Comparison of ENCODE assay signal across 11 cellular contexts in the genomic region with DNA sequence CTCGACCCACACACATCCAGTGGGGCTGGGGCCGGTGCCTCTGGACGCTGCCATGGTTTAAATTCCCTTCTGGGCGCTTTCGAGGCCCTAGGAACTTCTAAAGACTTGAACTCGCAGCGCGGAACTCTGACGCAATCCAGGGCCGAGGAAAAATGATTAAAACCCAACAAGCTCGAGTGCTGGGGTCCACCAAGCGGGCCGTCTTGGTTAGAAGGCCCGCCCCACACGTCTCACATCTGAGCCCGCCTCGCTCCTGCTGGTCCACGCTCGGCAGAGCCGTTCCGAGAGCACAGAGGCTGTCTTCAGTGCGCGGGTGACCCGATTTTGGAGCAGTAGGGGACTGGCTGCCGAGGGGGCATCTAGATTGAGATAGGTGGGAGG. TPM values are rescaled to one million over a fixed set of nuclear protein-coding genes. Genes with fewer than 3 reads are reported as not detected.
A peak's percentile ranks its signal among the peaks of the same experiment; 100 is the strongest.
DNase-seq lines count a peak whose midpoint lies in the region; ATAC-seq and TF ChIP-seq lines count a peak whose summit lies in the region.
"Had no signal": no experiment of that assay in that cellular context is flagged by ENCODE, and none has a peak within 500 bp of the region (broad histone marks: within the 10 kb centered on the region; RNA-seq: fewer than 3 reads in every experiment).

No MANE protein-coding gene starts in this region.

- peaks cover 59% of the 10 kb centered on the region for H3K27me3 ChIP-seq in GM23338 (ENCODE audit: insufficient read depth)

- ATAC-seq in GM23338 = peak; percentile 27
- ATAC-seq: naive thymus-derived CD8-positive, alpha-beta T cell had no signal

- TF ChIP-seq CTCF in GM23338 (conservative IDR thresholded peaks at IDR 0.05; ENCODE audit: low read depth in 2 of 2) (no peak), retinal pigment epithelial cell (conservative IDR thresholded peaks at IDR 0.05; ENCODE audit: low read depth, low read length) (no peak)

- no peaks in the 10 kb centered on the region for H3K36me3 Mint-ChIP-seq in GM23338 (ENCODE audit: low read depth)
- H3K36me3 Mint-ChIP-seq in activated naive CD8-positive, alpha-beta T cell = no peaks in the 10 kb centered on the region
- H3K36me3 Mint-ChIP-seq: naive thymus-derived CD8-positive, alpha-beta T cell had no signal

- H3K27ac ChIP-seq in GM23338 (ENCODE audit: low read depth) = no peak overlapping the region

- peaks cover 13% of the 10 kb centered on the region; the same call in 2 of the 3 replicates for H3K4me1 Mint-ChIP-seq in GM23338
- H3K4me1 Mint-ChIP-seq in activated naive CD8-positive, alpha-beta T cell (ENCODE audit: low read depth) = peaks cover 8% of the 10 kb centered on the region

- H3K4me3 Mint-ChIP-seq in GM23338 = peak overlapping the region; percentile 73
- H3K4me3 Mint-ChIP-seq in activated naive CD8-positive, alpha-beta T cell = peak overlapping the region; percentile 30

- DNase-seq in GM23338 (ENCODE audit: low spot score) (peak; percentile 46), retinal pigment epithelial cell (ENCODE audit: low read depth) (no peak), 8988T (no peak), NCI-H526 treated with DMSO at 0.1 percent for 48 hours (lab: John Stamatoyannopoulos, UW) (no peak), HEK293T (ENCODE audit: extremely low spot score) (no peak), NCI-H1105 treated with DMSO at 0.1 percent for 48 hours (lab: John Stamatoyannopoulos, UW) (no peak)
- DNase-seq: DMS153; naive thymus-derived CD8-positive, alpha-beta T cell; NCI-H446 had no signal

- H4K20me1 ChIP-seq in GM23338 (replicated peaks; ENCODE audit: insufficient read depth) = no peaks in the 10 kb centered on the region

- H3K9me2 ChIP-seq in GM23338 (ENCODE audit: insufficient read depth) = no peaks in the 10 kb centered on the region

- peaks cover 44% of the 10 kb centered on the region for H3K27me3 Mint-ChIP-seq in GM23338 (ENCODE audit: insufficient read depth, low read depth, poor library complexity)
- peaks cover 32% of the 10 kb centered on the region for H3K27me3 Mint-ChIP-seq in activated naive CD8-positive, alpha-beta T cell

- H3K9me3 Mint-ChIP-seq in GM23338 = no peaks in the 10 kb centered on the region
- no peaks in the 10 kb centered on the region for H3K9me3 Mint-ChIP-seq in activated naive CD8-positive, alpha-beta T cell (ENCODE audit: low read depth)
- H3K9me3 Mint-ChIP-seq: naive thymus-derived CD8-positive, alpha-beta T cell had no signal

- H3K4me2 ChIP-seq in GM23338 = peak overlapping the region; percentile 97

- H2AFZ ChIP-seq in GM23338 = peak overlapping the region; percentile 99

- peak overlapping the region; percentile 77 for H3K4me3 ChIP-seq in GM23338
- H3K4me3 ChIP-seq in iPS-11a (ENCODE audit: low read depth, low read length) = peak overlapping the region; percentile 58
- H3K4me3 ChIP-seq in retinal pigment epithelial cell (ENCODE audit: low read length) = peak overlapping the region; percentile 54

- H3K4me1 ChIP-seq in GM23338 (ENCODE audit: insufficient read depth) = peaks cover 6% of the 10 kb centered on the region; the same call in 1 of the 2 replicates

- no peak overlapping the region for H3K27ac Mint-ChIP-seq in GM23338
- H3K27ac Mint-ChIP-seq in activated naive CD8-positive, alpha-beta T cell = no peak overlapping the region
- H3K27ac Mint-ChIP-seq: naive thymus-derived CD8-positive, alpha-beta T cell had no signal

- H3K79me2 ChIP-seq in GM23338 (replicated peaks; ENCODE audit: insufficient read depth) = no peaks in the 10 kb centered on the region

- CTCF ChIA-PET in HEK293T (lab: Yijun Ruan, JAX) = no interaction called here

- H3F3A ChIP-seq in GM23338 (replicated peaks; ENCODE audit: low read depth) = no peaks in the 10 kb centered on the region

- POLR2A ChIA-PET in HEK293T (lab: Yijun Ruan, JAX) = no interaction called here

- no peaks in the 10 kb centered on the region for H3K36me3 ChIP-seq in GM23338 (ENCODE audit: insufficient read depth)

TF ChIP-seq in GM23338, 12 proteins besides CTCF, POLR2A, EP300 and RAD21 (continues in another document):
- TF ChIP-seq POLR2AphosphoS5 (IDR thresholded peaks at IDR 0.05; ENCODE audit: low read depth) = no peak
- peak; percentile 71 for TF ChIP-seq EZH2 (IDR thresholded peaks at IDR 0.05; ENCODE audit: low read depth, unreplicated experiment)
- TF ChIP-seq CREB1 (CRISPR knock-in tag; IDR thresholded peaks at IDR 0.05; ENCODE audit: low read depth) = no peak

TF ChIP-seq in HEK293T, 16 proteins besides CTCF, POLR2A, EP300 and RAD21:
- no peak for TF ChIP-seq ZNF384 (IDR thresholded peaks at IDR 0.05)
- TF ChIP-seq FOXK2 (IDR thresholded peaks at IDR 0.05) = no peak
- TF ChIP-seq ARNT (IDR thresholded peaks at IDR 0.05) = no peak
- no peak for TF ChIP-seq SP1 (IDR thresholded peaks at IDR 0.05)
- TF ChIP-seq FOXM1 (IDR thresholded peaks at IDR 0.05; ENCODE audit: borderline replicate concordance) = no peak
- TF ChIP-seq LEF1 (IDR thresholded peaks at IDR 0.05; ENCODE audit: borderline replicate concordance) = no peak
- no peak for TF ChIP-seq ELF4 (IDR thresholded peaks at IDR 0.05)
- TF ChIP-seq FOXA1 (IDR thresholded peaks at IDR 0.05) = no peak
- TF ChIP-seq, protein P1, sequence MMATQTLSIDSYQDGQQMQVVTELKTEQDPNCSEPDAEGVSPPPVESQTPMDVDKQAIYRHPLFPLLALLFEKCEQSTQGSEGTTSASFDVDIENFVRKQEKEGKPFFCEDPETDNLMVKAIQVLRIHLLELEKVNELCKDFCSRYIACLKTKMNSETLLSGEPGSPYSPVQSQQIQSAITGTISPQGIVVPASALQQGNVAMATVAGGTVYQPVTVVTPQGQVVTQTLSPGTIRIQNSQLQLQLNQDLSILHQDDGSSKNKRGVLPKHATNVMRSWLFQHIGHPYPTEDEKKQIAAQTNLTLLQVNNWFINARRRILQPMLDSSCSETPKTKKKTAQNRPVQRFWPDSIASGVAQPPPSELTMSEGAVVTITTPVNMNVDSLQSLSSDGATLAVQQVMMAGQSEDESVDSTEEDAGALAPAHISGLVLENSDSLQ (IDR thresholded peaks at IDR 0.05) = no peak
- TF ChIP-seq NFRKB (IDR thresholded peaks at IDR 0.05) = no peak
- no peak for TF ChIP-seq TARDBP (IDR thresholded peaks at IDR 0.05)
- no peak for TF ChIP-seq L3MBTL2 (conservative IDR thresholded peaks at IDR 0.05)
- no peak for TF ChIP-seq BHLHE40 (IDR thresholded peaks at IDR 0.05; ENCODE audit: borderline replicate concordance)
- no peak for TF ChIP-seq CTBP1 (IDR thresholded peaks at IDR 0.05; ENCODE audit: borderline replicate concordance)
- TF ChIP-seq HDGF (IDR thresholded peaks at IDR 0.05; ENCODE audit: borderline replicate concordance) = no peak
- TF ChIP-seq SUZ12 (IDR thresholded peaks at IDR 0.05) = no peak
TF ChIP-seq in HEK293T: peak in this region for 0.

RNA-seq across cellular contexts. Expression of a gene that starts 1.5 kb away (rescaled TPM):
- total RNA-seq in GM23338 (2014; rRNA removed; shearing (Covaris generic)) = not detected in 2 replicates
- polyA plus RNA-seq in GM23338 (2016; fragmentation: Nextera tagmentation; extraction: Ambion mirVana) = not detected in 2 replicates
- total RNA-seq: naive thymus-derived CD8-positive, alpha-beta T cell had no signal
- polyA plus RNA-seq: naive thymus-derived CD8-positive, alpha-beta T cell had no signal
